28 cellular contexts compared by ENCODE assay signal in genomic region chr17:5783269-5783668, GRCh38.
"Had no signal": no experiment of that assay in that cellular context is flagged by ENCODE, and none has a peak within 500 bp of the region (broad histone marks: within the 10 kb centered on the region; RNA-seq: fewer than 3 reads in every experiment).

No MANE protein-coding gene starts in this region.

- H3K4me1 ChIP-seq: colonic mucosa, esophagus muscularis mucosa, esophagus squamous epithelium, foreskin keratinocyte, gastrocnemius medialis, gastroesophageal sphincter, heart left ventricle, heart right ventricle had no signal

- FAIRE-seq: colon, endometrium, endothelial cell of umbilical vein, frontal cortex had no signal

- H3K27ac ChIP-seq: colonic mucosa, coronary artery, dorsolateral prefrontal cortex, epithelial cell of prostate, esophagus muscularis mucosa, esophagus squamous epithelium, foreskin keratinocyte, gastrocnemius medialis, gastroesophageal sphincter, heart left ventricle, heart right ventricle had no signal

- H3K4me3 ChIP-seq: colonic mucosa, coronary artery, dorsolateral prefrontal cortex, esophagus muscularis mucosa, esophagus squamous epithelium, gastrocnemius medialis, gastroesophageal sphincter, heart left ventricle, heart right ventricle had no signal

- H3K27me3 ChIP-seq: colonic mucosa had no signal

- H3K36me3 ChIP-seq: colonic mucosa, esophagus muscularis mucosa, esophagus squamous epithelium, gastrocnemius medialis, gastroesophageal sphincter, heart left ventricle, heart right ventricle had no signal

- DNase-seq: colonic mucosa; cortex of kidney; dermis blood vessel endothelial cell; dorsolateral prefrontal cortex; effector CD4-positive, alpha-beta T cell; effector CD8-positive, alpha-beta T cell; effector memory CD4-positive, alpha-beta T cell; effector memory CD8-positive, alpha-beta T cell; endodermal cell; erythroblast; esophagus squamous epithelium; foreskin fibroblast; foreskin melanocyte; gastrocnemius medialis; glutamatergic neuron; head of caudate nucleus; heart left ventricle; heart right ventricle had no signal

- H3K9me3 ChIP-seq: colonic mucosa had no signal

- ATAC-seq: effector memory CD8-positive, alpha-beta T cell; esophagus mucosa; foreskin keratinocyte; gastrocnemius medialis; gastroesophageal sphincter; heart left ventricle; heart right ventricle had no signal
